ENCODE assay signal across 9 cellular contexts in the genomic region with DNA sequence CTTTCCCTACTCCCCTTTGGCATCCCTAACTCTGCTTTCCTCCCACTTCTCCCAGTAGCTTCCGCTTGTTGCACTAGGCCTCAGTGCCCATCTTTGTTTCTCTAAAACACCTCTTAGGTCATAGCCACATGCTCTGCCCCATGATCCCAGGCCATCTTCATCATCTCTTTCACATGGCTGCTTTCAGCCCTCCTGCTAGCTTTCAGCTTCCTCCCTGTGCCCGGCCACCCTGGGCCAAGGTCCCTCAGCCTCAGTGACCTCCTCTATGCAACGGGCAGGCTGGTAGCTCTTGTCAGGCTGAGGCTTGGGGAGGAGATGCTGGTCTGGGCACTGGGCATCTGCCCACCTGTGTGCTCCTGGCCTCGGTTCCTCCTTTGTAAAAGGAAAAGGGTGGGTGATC. TPM values are rescaled to one million over a fixed set of nuclear protein-coding genes. Genes with fewer than 3 reads are reported as not detected.
DNase-seq lines count a peak whose midpoint lies in the region; ATAC-seq, FAIRE-seq and TF ChIP-seq lines count a peak whose summit lies in the region.
"Had no signal": no experiment of that assay in that cellular context is flagged by ENCODE, and none has a peak within 500 bp of the region (broad histone marks: within the 10 kb centered on the region; RNA-seq: fewer than 3 reads in every experiment).

No MANE protein-coding gene starts in this region.

- no peak overlapping the region for H3K27ac ChIP-seq in astrocyte (ENCODE audit: low read depth, low read length)
- peak overlapping the region; percentile 92 for H3K27ac ChIP-seq in lower lobe of right lung
- peak overlapping the region; percentile 90 to 95 for H3K27ac ChIP-seq in testis
- H3K27ac ChIP-seq: VCaP had no signal

- peaks cover 66% of the 10 kb centered on the region for H3K79me2 ChIP-seq in astrocyte (ENCODE audit: insufficient read depth, low read length)

- peak overlapping the region; percentile 41 for H3K4me2 ChIP-seq in astrocyte (ENCODE audit: low read length)

- no peak overlapping the region for H2AFZ ChIP-seq in astrocyte (ENCODE audit: low read depth, low read length)

- peaks cover 3% of the 10 kb centered on the region for H3K36me3 ChIP-seq in astrocyte (ENCODE audit: insufficient read depth, low read length)
- H3K36me3 ChIP-seq in lower lobe of right lung, result peaks cover 16% of the 10 kb centered on the region
- no peaks in the 10 kb centered on the region for H3K36me3 ChIP-seq in testis (ENCODE audit: low read depth, missing control alignments)

- no peaks in the 10 kb centered on the region for H3K9me3 Mint-ChIP-seq in activated T-cell treated with anti-CD3 and anti-CD28 coated beads, Interleukin-2, amount 50 U/mL, for 4 hours
- no peaks in the 10 kb centered on the region for H3K9me3 Mint-ChIP-seq in astrocyte (ENCODE audit: unreplicated experiment)

- TF ChIP-seq POLR2A in testis (IDR thresholded peaks at IDR 0.05), result no peak

- TF ChIP-seq CTCF in astrocyte (IDR thresholded peaks at IDR 0.05; ENCODE audit: insufficient read depth, low read depth, low read length) (no peak), lower lobe of right lung (IDR thresholded peaks at IDR 0.05) (no peak), testis (IDR thresholded peaks at IDR 0.05) (no peak)

- peak overlapping the region; percentile 94 for H3K4me3 Mint-ChIP-seq in activated T-cell treated with anti-CD3 and anti-CD28 coated beads, Interleukin-2, amount 50 U/mL, for 4 hours
- peak overlapping the region; percentile 92 for H3K4me3 Mint-ChIP-seq in astrocyte (ENCODE audit: unreplicated experiment)

- H4K20me1 ChIP-seq in astrocyte (ENCODE audit: insufficient read depth, low read length), result peaks cover 64% of the 10 kb centered on the region

- H3K27me3 Mint-ChIP-seq in activated T-cell treated with anti-CD3 and anti-CD28 coated beads, Interleukin-2, amount 50 U/mL, for 4 hours (ENCODE audit: low read depth), result no peaks in the 10 kb centered on the region
- H3K27me3 Mint-ChIP-seq in astrocyte (ENCODE audit: low read depth, unreplicated experiment), result no peaks in the 10 kb centered on the region

- no peak for DNase-seq in activated T-cell treated with anti-CD3 and anti-CD28 coated beads, Interleukin-2, amount 50 U/mL, for 4 hours
- DNase-seq in activated T-cell treated with anti-CD3 and anti-CD28 coated beads for 4 hours, result no peak
- no peak for DNase-seq in astrocyte (ENCODE audit: low read depth)
- no peak for DNase-seq in lower lobe of right lung
- DNase-seq in testis, result no peak

- 33 to 44% methylated on average over 4 of the region's 4 CpGs for WGBS in testis, 2 donors

- FAIRE-seq in astrocyte (lab: Jason Lieb, UNC), result no peak

- no peak overlapping the region for H3K4me3 ChIP-seq in astrocyte (ENCODE audit: insufficient read depth, low read depth, low read length)
- peak overlapping the region; percentile 74 for H3K4me3 ChIP-seq in lower lobe of right lung
- H3K4me3 ChIP-seq in testis, result peak overlapping the region; percentile 7 to 34

- H3K4me1 ChIP-seq in astrocyte (ENCODE audit: insufficient read depth, low read length), result peaks cover 18% of the 10 kb centered on the region
- peaks cover 62% of the 10 kb centered on the region for H3K4me1 ChIP-seq in lower lobe of right lung
- peaks cover 31% of the 10 kb centered on the region for H3K4me1 ChIP-seq in testis

- no peak overlapping the region for H3K9ac ChIP-seq in astrocyte (ENCODE audit: low read length)

- H3K27me3 ChIP-seq in astrocyte (ENCODE audit: insufficient read depth, low read length) (no peaks in the 10 kb centered on the region), lower lobe of right lung (ENCODE audit: low read depth) (no peaks in the 10 kb centered on the region), testis (no peaks in the 10 kb centered on the region)

- peaks cover 70% of the 10 kb centered on the region for H3K4me1 Mint-ChIP-seq in activated T-cell treated with anti-CD3 and anti-CD28 coated beads, Interleukin-2, amount 50 U/mL, for 4 hours (ENCODE audit: low read depth)
- peaks cover 19% of the 10 kb centered on the region for H3K4me1 Mint-ChIP-seq in astrocyte (ENCODE audit: low read depth, unreplicated experiment)

- H3K27ac Mint-ChIP-seq in astrocyte (ENCODE audit: unreplicated experiment), result no peak overlapping the region

- H3K9me3 ChIP-seq in astrocyte (ENCODE audit: insufficient read depth, low read depth, low read length), result no peaks in the 10 kb centered on the region
- no peaks in the 10 kb centered on the region for H3K9me3 ChIP-seq in lower lobe of right lung
- H3K9me3 ChIP-seq in testis, result no peaks in the 10 kb centered on the region

- no peak for ATAC-seq in activated T-cell treated with anti-CD3 and anti-CD28 coated beads, Interleukin-2, amount 50 U/mL, for 4 hours
- no peak for ATAC-seq in lower lobe of right lung
- no peak for ATAC-seq in GM18873 (IDR thresholded peaks at IDR 0.05; ENCODE audit: low FRiP score, unreplicated experiment)
- ATAC-seq in GM19467 (IDR thresholded peaks at IDR 0.05; ENCODE audit: unreplicated experiment), result no peak
- ATAC-seq in HG03571 (IDR thresholded peaks at IDR 0.05; ENCODE audit: unreplicated experiment), result no peak

- H3K36me3 Mint-ChIP-seq in activated T-cell treated with anti-CD3 and anti-CD28 coated beads, Interleukin-2, amount 50 U/mL, for 4 hours (ENCODE audit: insufficient read depth), result peaks cover 10% of the 10 kb centered on the region
- H3K36me3 Mint-ChIP-seq in astrocyte (ENCODE audit: low read depth, unreplicated experiment), result peaks cover 6% of the 10 kb centered on the region

- intact Hi-C loops in lower lobe of right lung (cut with DNase I) (no loop called here), testis (cut with DNase I; ENCODE audit: low total_unique reads) (no loop called here)

RNA-seq across cellular contexts. Expression of a gene that starts 2.3 kb away (rescaled TPM):
- 10 to 100 TPM in 2 of 3 donors, 1 to 10 TPM in 1; 9.3 to 14.2 (median 13.0) TPM for total RNA-seq in activated T-cell treated with anti-CD3 and anti-CD28 coated beads, Interleukin-2, amount 50 U/mL, for 4 hours
- total RNA-seq in astrocyte (11.5 and 12.1 TPM in 2 replicates), lower lobe of right lung (68.3 TPM), testis (10 to 100 TPM; 17.2 to 28.9 TPM)
- 19.3 TPM for polyA plus RNA-seq in testis (ENCODE audit: insufficient read depth, low read depth, low replicate concordance)

RNA-seq across cellular contexts. Expression of a gene that starts 18.5 kb away (rescaled TPM):
- total RNA-seq in activated T-cell treated with anti-CD3 and anti-CD28 coated beads, Interleukin-2, amount 50 U/mL, for 4 hours, result 1 to 10 TPM; 1.5 to 2.2 (median 1.6) TPM
- 0.48 and 1.7 TPM in 2 replicates for total RNA-seq in astrocyte
- 1.4 TPM for total RNA-seq in lower lobe of right lung
- 10 to 100 TPM in 1 of 2 donors, 1 to 10 TPM in 1; 6.9 to 19.1 TPM for total RNA-seq in testis
- polyA plus RNA-seq in testis (ENCODE audit: insufficient read depth, low read depth, low replicate concordance), result 3.4 TPM
